14 cellular contexts compared by ENCODE assay signal in genomic region chrX:2664497-2664896, GRCh38. TPM values are rescaled to one million over a fixed set of nuclear protein-coding genes. Genes with fewer than 3 reads are reported as not detected.
DNase-seq lines count a peak whose midpoint lies in the region; TF ChIP-seq lines count a peak whose summit lies in the region.
"Had no signal": no experiment of that assay in that cellular context is flagged by ENCODE, and none has a peak within 500 bp of the region (broad histone marks: within the 10 kb centered on the region; RNA-seq: fewer than 3 reads in every experiment).

No MANE protein-coding gene starts in this region.

- H3K27ac ChIP-seq in GM23248 (peak overlapping the region; percentile 74), stomach (peak overlapping the region in 3 of 5 donors; percentile 3 to 58 (median 7))

- 2% methylated on average over 11 of the region's 11 CpGs for WGBS in GM23248 (ENCODE audit: low coverage in 1 of 2, low lambda C conversion rate in 2 of 2, missing lambda C conversion rate in 2 of 2), 2 experiments
- 66 to 84% (median 74%) methylated on average over 11 of the region's 11 CpGs for WGBS in stomach, 5 donors

- H3K27me3 Mint-ChIP-seq in brain = no peaks in the 10 kb centered on the region
- H3K27me3 Mint-ChIP-seq: activated B cell treated with CpG ODN at 0.5 μM for 24 hours had no signal

- H3K36me3 ChIP-seq in GM23248 (ENCODE audit: low read depth) (no peaks in the 10 kb centered on the region), stomach (no peaks in the 10 kb centered on the region)

- no peaks in the 10 kb centered on the region for H4K20me1 ChIP-seq in GM23248 (ENCODE audit: insufficient read depth)

- no peaks in the 10 kb centered on the region for H3K9me3 ChIP-seq in GM23248 (ENCODE audit: low read depth)
- H3K9me3 ChIP-seq in stomach = no peaks in the 10 kb centered on the region

- H2AFZ ChIP-seq in GM23248 = peak overlapping the region; percentile 52

- peaks cover 28% of the 10 kb centered on the region for H3F3A ChIP-seq in GM23248 (ENCODE audit: insufficient read depth)

- intact Hi-C loops in stomach (cut with DNase I; ENCODE audit: low total_unique reads) = no loop called here

- H3K4me1 ChIP-seq in GM23248 (ENCODE audit: insufficient read depth) (peaks cover 11% of the 10 kb centered on the region), stomach (peaks cover 0 to 8% (median 4%) of the 10 kb centered on the region in 4 donors)

- H3K79me2 ChIP-seq in GM23248 (ENCODE audit: insufficient read depth) = no peaks in the 10 kb centered on the region

- H3K4me1 Mint-ChIP-seq in brain = peaks cover 5% of the 10 kb centered on the region

- DNase-seq in GM23248 (peak; percentile 92), iris pigment epithelial cell (ENCODE audit: low read depth) (peak; percentile 69), stomach (no peak), ureter (ENCODE audit: low spot score) (no peak), HuH-7 (ENCODE audit: low spot score) (no peak), Ammon's horn (ENCODE audit: low spot score) (no peak), NCI-H524 treated with DMSO at 0.1 percent for 48 hours (lab: John Stamatoyannopoulos, UW) (no peak)
- DNase-seq: activated B cell treated with CpG ODN at 0.5 μM for 24 hours; DMS79; head of caudate nucleus; NCI-H1092 treated with DMSO at 0.1 percent for 48 hours; NCI-H526 treated with DMSO at 0.1 percent for 48 hours; stimulated activated CD4-positive, alpha-beta T cell treated with anti-CD3 and anti-CD28 coated beads, Interleukin-12 subunit alpha, Interleukin-12 subunit beta, amount 100 ng/mL, for 4 hours had no signal

- no peaks in the 10 kb centered on the region for H3K9me2 ChIP-seq in GM23248 (ENCODE audit: insufficient read depth)

- peak overlapping the region; percentile 37 for H3K4me2 ChIP-seq in GM23248 (ENCODE audit: unreplicated experiment)

- H3K27ac Mint-ChIP-seq in brain = peak overlapping the region in 3 of 5 experiments; percentile 11 to 73 (median 51)
- H3K27ac Mint-ChIP-seq: activated B cell treated with CpG ODN at 0.5 μM for 24 hours had no signal

- peak overlapping the region; percentile 40; the same call in 1 of the 2 replicates for H3K4me3 ChIP-seq in GM23248
- H3K4me3 ChIP-seq in stomach = no peak overlapping the region

- peak overlapping the region in 1 of 5 experiments; percentile 2 for H3K4me3 Mint-ChIP-seq in brain
- H3K4me3 Mint-ChIP-seq: activated B cell treated with CpG ODN at 0.5 μM for 24 hours had no signal

- H3K9me3 Mint-ChIP-seq in brain = peaks cover 0 to 2% (median 0%) of the 10 kb centered on the region in 5 experiments
- H3K9me3 Mint-ChIP-seq: activated B cell treated with CpG ODN at 0.5 μM for 24 hours had no signal

- H3K27me3 ChIP-seq in GM23248 (replicated peaks; ENCODE audit: insufficient read depth) = no peaks in the 10 kb centered on the region
- no peaks in the 10 kb centered on the region for H3K27me3 ChIP-seq in stomach

- H3K36me3 Mint-ChIP-seq in brain = no peaks in the 10 kb centered on the region

- TF ChIP-seq POLR2A in stomach (IDR thresholded peaks at IDR 0.05) = no peak

- in situ Hi-C loops in GM23248 (cut with MboI) = no loop called here

- no peak for TF ChIP-seq EP300 in stomach (IDR thresholded peaks at IDR 0.05)

- TF ChIP-seq CTCF in brain (conservative IDR thresholded peaks at IDR 0.05) (no peak), stomach (IDR thresholded peaks at IDR 0.05) (no peak)

- H3K9ac ChIP-seq in GM23248 = peak overlapping the region; percentile 48

RNA-seq across cellular contexts. Expression of gene CD99, which starts 26.6 kb away (rescaled TPM):
- 395 and 505 TPM in 2 replicates for total RNA-seq in GM23248 (2014; rRNA removed; shearing (Covaris generic))
- 975 and 1,003 TPM in 2 replicates for polyA plus RNA-seq in GM23248 (2016; fragmentation: Nextera tagmentation; extraction: Ambion mirVana)
- 51.5 TPM for polyA plus RNA-seq in brain (ENCODE audit: insufficient read depth, low read depth, low replicate concordance)
- 100 to 1,000 TPM in 3 of 5 donors, 10 to 100 TPM in 2; 72.9 to 220 (median 153) TPM for total RNA-seq in stomach
- polyA plus RNA-seq in stomach = 100 to 1,000 TPM in 2 of 3 donors, 10 to 100 TPM in 1; 97.3 to 207 (median 103) TPM
- 167 TPM for total RNA-seq in ureter

Comparison
In these comparisons a context has a peak if more than half of its experiments do, and no peak if none do; other contexts are left out.
1. DNase-seq: peak in GM23248 (single experiment) and iris pigment epithelial cell (single experiment); none in stomach (single experiment), ureter (single experiment), HuH-7 (single experiment), Ammon's horn (single experiment) and NCI-H524 treated with DMSO at 0.1 percent for 48 hours (single experiment).